11 cellular contexts compared by ENCODE assay signal in the genomic region with DNA sequence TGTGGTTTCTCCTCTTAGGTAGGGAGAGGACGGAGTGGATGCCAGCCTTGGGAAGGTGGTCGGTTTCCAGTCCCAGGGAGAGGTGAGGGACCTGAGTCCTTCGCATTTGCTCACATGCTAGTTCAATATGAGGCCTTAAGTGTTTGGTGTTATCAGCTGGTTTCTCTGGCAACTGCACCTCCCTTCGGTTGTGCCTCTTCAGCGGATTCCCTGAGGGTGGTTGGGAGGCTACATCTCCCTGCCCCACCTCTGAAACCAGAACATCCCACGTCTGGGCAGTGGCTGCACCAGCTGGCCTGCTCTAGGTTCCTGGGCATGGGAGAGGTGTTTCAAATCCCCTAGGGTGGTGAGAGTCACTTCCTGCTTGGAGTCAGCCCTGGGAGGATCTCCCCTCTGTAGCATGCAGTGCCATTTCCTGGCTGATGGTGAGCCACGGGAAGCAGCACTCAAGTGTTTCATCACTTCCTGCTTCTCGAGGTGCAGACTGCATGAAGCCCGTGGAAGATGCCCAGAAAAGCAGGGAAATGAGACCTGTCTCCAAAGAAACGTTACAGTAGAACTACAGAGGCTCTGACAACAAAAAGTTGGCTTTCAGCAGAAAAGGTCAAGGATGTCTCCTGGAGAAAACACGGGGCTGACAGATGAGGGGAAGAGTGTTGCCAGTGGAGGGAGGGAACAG. TPM values are rescaled to one million over a fixed set of nuclear protein-coding genes. Genes with fewer than 3 reads are reported as not detected.
DNase-seq lines count a peak whose midpoint lies in the region; ATAC-seq, FAIRE-seq and TF ChIP-seq lines count a peak whose summit lies in the region.
"Had no signal": no experiment of that assay in that cellular context is flagged by ENCODE, and none has a peak within 500 bp of the region (broad histone marks: within the 10 kb centered on the region; RNA-seq: fewer than 3 reads in every experiment).

No MANE protein-coding gene starts in this region.

- intact Hi-C loops in PC-9 (cut with micrococcal nuclease; ENCODE audit: unreplicated experiment) (no loop called here), GM12878 (cut with micrococcal nuclease; ENCODE audit: unreplicated experiment) (no loop called here)

- BruUV-seq in PC-9 (replicated peaks; lab: Mats Ljungman, UMichigan) (no TSS peak), GM12878 (replicated peaks; lab: Mats Ljungman, UMichigan) (no TSS peak)

- in situ Hi-C loops in GM12878 (cut with MboI), result no loop called here
- in situ Hi-C loops in G401 (cut with HindIII; ENCODE audit: low sequenced_read_pairs), result no loop called here

- no peak overlapping the region for H2AFZ ChIP-seq in PC-9
- peak overlapping the region; percentile 79 for H2AFZ ChIP-seq in GM12878 (ENCODE audit: control insufficient read depth, low read depth, low read length)

- RAD21 ChIA-PET in GM12878 (lab: Charles Lee; ENCODE audit: unreplicated experiment), result no interaction called here

- peak; percentile 56 for ATAC-seq in GM12878

- SMC1A ChIA-PET in GM12878 (lab: Charles Lee; ENCODE audit: uncharacterized antibody, unreplicated experiment), result interaction anchor here (1.1 kb wide), 1 partner anchor 20 kb away, joined by 3 read pairs; no protein-coding TSS in a partner anchor

- TF ChIP-seq POLR2A in GM12878 (IDR thresholded peaks at IDR 0.05; ENCODE audit: low read depth, low read length), result no peak

- CTCF ChIA-PET in PC-9 (lab: Charles Lee) (interaction anchor here (0.7 kb wide), 1 partner anchor 67 kb away, joined by 6 read pairs; no protein-coding TSS in a partner anchor), GM12878 (lab: Yijun Ruan, JAX) (no interaction called here)

- H3K27ac ChIP-seq in PC-9, result no peak overlapping the region; the same call in 1 of the 2 replicates
- no peak overlapping the region for H3K27ac ChIP-seq in GM12878 (ENCODE audit: control insufficient read depth, insufficient read depth)

- no peaks in the 10 kb centered on the region; the same call in 1 of the 2 replicates for H3K79me2 ChIP-seq in PC-9 (ENCODE audit: low read depth)
- H3K79me2 ChIP-seq in GM12878 (ENCODE audit: control insufficient read depth, insufficient read depth, low read length), result no peaks in the 10 kb centered on the region

- H3F3A ChIP-seq in PC-9 (ENCODE audit: insufficient read depth, low read depth), result peaks cover 27% of the 10 kb centered on the region; the same call in 1 of the 2 replicates

- no peak overlapping the region for H3K9ac ChIP-seq in GM12878 (ENCODE audit: control insufficient read depth, insufficient read depth, low read length)

- H3K9me3 ChIP-seq in PC-9 (ENCODE audit: insufficient read depth, low read depth), result no peaks in the 10 kb centered on the region
- H3K9me3 ChIP-seq in GM12878 (replicated peaks; ENCODE audit: control insufficient read depth, insufficient read depth, low read length), result no peaks in the 10 kb centered on the region
- H3K9me3 ChIP-seq in BE2C, result no peaks in the 10 kb centered on the region

- H3K36me3 ChIP-seq in PC-9 (ENCODE audit: low read depth) (no peaks in the 10 kb centered on the region), GM12878 (ENCODE audit: control insufficient read depth in 2 of 2, insufficient read depth in 2 of 2, low read length in 1 of 2) (no peaks in the 10 kb centered on the region), BE2C (no peaks in the 10 kb centered on the region)

- no peak overlapping the region for H3K4me3 ChIP-seq in PC-9
- H3K4me3 ChIP-seq in GM12878, result no peak overlapping the region
- H3K4me3 ChIP-seq in BE2C (ENCODE audit: low read depth, low read length), result no peak overlapping the region

- TF ChIP-seq CTCF in PC-9 (conservative IDR thresholded peaks at IDR 0.05) (no peak), GM12878 (IDR thresholded peaks at IDR 0.05 in 2 of 3, conservative IDR thresholded peaks at IDR 0.05 in 1 of 3; ENCODE audit: control insufficient read depth in 2 of 3, extremely low read depth in 1 of 3, insufficient read depth in 1 of 3, low read depth in 3 of 3, low read length in 3 of 3) (no peak), BE2C (IDR thresholded peaks at IDR 0.05; ENCODE audit: low read depth, low read length) (no peak)

- peak; percentile 41 for DNase-seq in NK-92 treated with Interleukin-12 subunit alpha and Interleukin-12 subunit beta, amount 100 ng/mL, for 24 hours (lab: John Stamatoyannopoulos, UW)
- DNase-seq in NK-92 (lab: John Stamatoyannopoulos, UW; ENCODE audit: unreplicated experiment), result no peak
- DNase-seq in PC-9, result peak; percentile 31 to 52
- no peak for DNase-seq in GM12878 (ENCODE audit: low read depth, low spot score)
- peak; percentile 35 to 82 for DNase-seq in lung microvascular endothelial cell (ENCODE audit: low read depth in 2 of 2)
- DNase-seq in BE2C, result no peak
- DNase-seq in G401 (ENCODE audit: low spot score), result no peak
- DNase-seq in COLO829 (ENCODE audit: low spot score), result no peak

- 45% methylated on average over 11 of the region's 11 CpGs for WGBS in GM12878 (ENCODE audit: insufficient coverage, insufficient replicate concordance, low lambda C conversion rate, missing lambda C conversion rate)

- no peak for TF ChIP-seq RAD21 in GM12878 (IDR thresholded peaks at IDR 0.05; ENCODE audit: insufficient read depth, low read depth, low read length)

- H3K4me2 ChIP-seq in PC-9, result no peak overlapping the region; the same call in 1 of the 2 replicates
- no peak overlapping the region for H3K4me2 ChIP-seq in GM12878 (ENCODE audit: control insufficient read depth, insufficient read depth)

- no peaks in the 10 kb centered on the region for H3K27me3 ChIP-seq in PC-9 (ENCODE audit: insufficient read depth, low read depth)
- H3K27me3 ChIP-seq in GM12878 (replicated peaks in 1 of 2; ENCODE audit: control insufficient read depth in 2 of 2, insufficient read depth in 2 of 2, low read length in 1 of 2), result no peaks in the 10 kb centered on the region; a peak in 1 of 4 replicates
- no peaks in the 10 kb centered on the region for H3K27me3 ChIP-seq in BE2C

- H3K9me2 ChIP-seq in PC-9 (ENCODE audit: insufficient read depth), result no peaks in the 10 kb centered on the region

- FAIRE-seq in GM12878 (lab: Jason Lieb, UNC), result no peak

- TF ChIP-seq EP300 in GM12878 (IDR thresholded peaks at IDR 0.05; ENCODE audit: borderline replicate concordance in 1 of 2, control insufficient read depth in 1 of 2, low read depth in 2 of 2, low read length in 2 of 2), result no peak

- H3K4me1 ChIP-seq in PC-9 (replicated peaks; ENCODE audit: insufficient read depth) (peaks cover 22% of the 10 kb centered on the region), GM12878 (ENCODE audit: control insufficient read depth, insufficient read depth, low read length) (peaks cover 4% of the 10 kb centered on the region; the same call in 1 of the 2 replicates), BE2C (no peaks in the 10 kb centered on the region)

- POLR2A ChIA-PET in PC-9 (lab: Charles Lee; ENCODE audit: unreplicated experiment), result interaction anchor here (0.9 kb wide), 1 partner anchor 11 kb away, joined by 4 read pairs; the partner anchor contains the start of gene C1orf210
- POLR2A ChIA-PET in GM12878 (lab: Charles Lee), result no interaction called here

- H4K20me1 ChIP-seq in PC-9 (ENCODE audit: insufficient read depth), result no peaks in the 10 kb centered on the region
- no peaks in the 10 kb centered on the region for H4K20me1 ChIP-seq in GM12878 (ENCODE audit: control insufficient read depth, insufficient read depth)

RNA-seq across cellular contexts. Expression of gene TMEM125, which starts 4.5 kb away (rescaled TPM):
- total RNA-seq in PC-9 (2021) (55.6 and 58.0 TPM in 2 replicates), GM12878 (2014; rRNA removed) (not detected in 2 replicates), GM12878 (2014; rRNA removed; fragmentation: Illumina TruSeq; extraction: Trizol) (not detected in 2 replicates), GM12878 (2021) (0.28 and 1.1 TPM in 2 replicates), lung microvascular endothelial cell (not detected in 2 replicates)
- total RNA-seq in GM12878 (2013; cell fraction: nucleolus; rRNA removed), result not detected in 2 replicates
- polyA plus RNA-seq in GM12878 (2011; ENCODE audit: low read depth), result not detected
- polyA plus RNA-seq in GM12878 (2011; rRNA removed) (not detected in 2 replicates), GM12878 (2014; fragmentation: Illumina TruSeq; extraction: Trizol) (not detected in 2 replicates), GM12878 (2014; fragmentation: Nextera tagmentation; extraction: Ambion mirVana) (not detected), GM12878 (2014; rRNA removed) (not detected in 2 replicates), GM12878 (2016; fragmentation: Nextera tagmentation; extraction: Ambion mirVana) (not detected)
- 0.25 TPM in 1 of 2 replicates, not detected in the other for polyA plus RNA-seq in GM12878 (2011; cell fraction: cytosol; rRNA removed)
- polyA plus RNA-seq in GM12878 (2011; cell fraction: nucleus; rRNA removed), result 0.06 TPM in 1 of 2 replicates, not detected in the other
- 0.14 TPM in 2 replicates for polyA plus RNA-seq in GM12878 (2012)
- polyA minus RNA-seq in GM12878 (2011; rRNA and poly(A)+ RNA removed), result 0.10 TPM in 1 of 2 replicates, not detected in the other
- not detected in 2 replicates for polyA minus RNA-seq in GM12878 (2011; cell fraction: cytosol; rRNA and poly(A)+ RNA removed)
- not detected in 2 replicates for polyA minus RNA-seq in GM12878 (2011; cell fraction: nucleus; rRNA and poly(A)+ RNA removed)
- not detected for polyA plus RNA-seq in BE2C (2012; ENCODE audit: insufficient read depth, insufficient read length, low read depth)
- total RNA-seq in G401 (2014; rRNA removed; shearing (Covaris generic)), result not detected in 2 replicates
- total RNA-seq: T-helper 2 cell treated with Interferon-gamma antibody and Interleukin-4, amounts not matched to agents 100 ng/mL and 5 ng/mL, for 36 hours had no signal

RNA-seq across cellular contexts. Expression of gene C1orf210, which starts 11.1 kb away (rescaled TPM):
- total RNA-seq in PC-9 (2021) (23.3 and 29.3 TPM in 2 replicates), GM12878 (2014; rRNA removed) (not detected in 2 replicates), GM12878 (2014; rRNA removed; fragmentation: Illumina TruSeq; extraction: Trizol) (not detected in 2 replicates), GM12878 (2021) (not detected in 2 replicates), lung microvascular endothelial cell (not detected in 2 replicates)
- total RNA-seq in GM12878 (2013; cell fraction: nucleolus; rRNA removed), result not detected in 2 replicates
- polyA plus RNA-seq in GM12878 (2011; ENCODE audit: low read depth), result not detected
- polyA plus RNA-seq in GM12878 (2011; rRNA removed) (0.07 TPM in 1 of 2 replicates, not detected in the other), GM12878 (2014; fragmentation: Illumina TruSeq; extraction: Trizol) (not detected in 2 replicates), GM12878 (2014; fragmentation: Nextera tagmentation; extraction: Ambion mirVana) (not detected), GM12878 (2014; rRNA removed) (not detected in 2 replicates), GM12878 (2016; fragmentation: Nextera tagmentation; extraction: Ambion mirVana) (not detected)
- polyA plus RNA-seq in GM12878 (2011; cell fraction: cytosol; rRNA removed), result 0.03 and 0.08 TPM in 2 replicates
- polyA plus RNA-seq in GM12878 (2011; cell fraction: nucleus; rRNA removed), result not detected in 2 replicates
- polyA plus RNA-seq in GM12878 (2012), result not detected in 2 replicates
- polyA minus RNA-seq in GM12878 (2011; rRNA and poly(A)+ RNA removed), result not detected in 2 replicates
- polyA minus RNA-seq in GM12878 (2011; cell fraction: cytosol; rRNA and poly(A)+ RNA removed), result not detected in 2 replicates
- polyA minus RNA-seq in GM12878 (2011; cell fraction: nucleus; rRNA and poly(A)+ RNA removed), result not detected in 2 replicates
- polyA plus RNA-seq in BE2C (2012; ENCODE audit: insufficient read depth, insufficient read length, low read depth), result not detected
- total RNA-seq in G401 (2014; rRNA removed; shearing (Covaris generic)), result not detected in 2 replicates
- total RNA-seq: neural crest cell; T-helper 2 cell treated with Interferon-gamma antibody and Interleukin-4, amounts not matched to agents 100 ng/mL and 5 ng/mL, for 36 hours had no signal
- polyA plus RNA-seq: BJ had no signal

RNA-seq across cellular contexts. Expression of gene TIE1, which starts 26.5 kb away (rescaled TPM):
- total RNA-seq in PC-9 (2021), result not detected in 2 replicates
- 51.4 and 63.5 TPM in 2 replicates for total RNA-seq in GM12878 (2013; cell fraction: nucleolus; rRNA removed)
- total RNA-seq in GM12878 (2014; rRNA removed), result 1.7 and 2.0 TPM in 2 replicates
- 0.58 and 0.64 TPM in 2 replicates for total RNA-seq in GM12878 (2014; rRNA removed; fragmentation: Illumina TruSeq; extraction: Trizol)
- 3.3 and 3.9 TPM in 2 replicates for total RNA-seq in GM12878 (2021)
- polyA plus RNA-seq in GM12878 (2011; ENCODE audit: low read depth), result 8.0 TPM
- 1.7 and 3.4 TPM in 2 replicates for polyA plus RNA-seq in GM12878 (2011; rRNA removed)
- polyA plus RNA-seq in GM12878 (2011; cell fraction: cytosol; rRNA removed), result 3.4 and 4.7 TPM in 2 replicates
- 13.3 and 13.4 TPM in 2 replicates for polyA plus RNA-seq in GM12878 (2011; cell fraction: nucleus; rRNA removed)
- 3.5 and 5.1 TPM in 2 replicates for polyA plus RNA-seq in GM12878 (2012)
- 0.43 and 0.62 TPM in 2 replicates for polyA plus RNA-seq in GM12878 (2014; fragmentation: Illumina TruSeq; extraction: Trizol)
- under 1 TPM; 0.26 to 0.40 TPM for polyA plus RNA-seq in GM12878 (2014; fragmentation: Nextera tagmentation; extraction: Ambion mirVana)
- polyA plus RNA-seq in GM12878 (2014; rRNA removed), result 2.5 TPM in 2 replicates
- polyA plus RNA-seq in GM12878 (2016; fragmentation: Nextera tagmentation; extraction: Ambion mirVana), result 1 to 10 TPM; 1.2 to 1.5 TPM
- 8.3 and 9.2 TPM in 2 replicates for polyA minus RNA-seq in GM12878 (2011; rRNA and poly(A)+ RNA removed)
- 4.4 and 4.5 TPM in 2 replicates for polyA minus RNA-seq in GM12878 (2011; cell fraction: cytosol; rRNA and poly(A)+ RNA removed)
- 2.8 and 8.8 TPM in 2 replicates for polyA minus RNA-seq in GM12878 (2011; cell fraction: nucleus; rRNA and poly(A)+ RNA removed)
- total RNA-seq in lung microvascular endothelial cell, result 749 and 1,401 TPM in 2 replicates
- polyA plus RNA-seq in BE2C (2012; ENCODE audit: insufficient read depth, insufficient read length, low read depth), result 0.48 TPM
- total RNA-seq in G401 (2014; rRNA removed; shearing (Covaris generic)), result not detected in 2 replicates
- polyA plus RNA-seq: BJ had no signal

Comparison
In these comparisons a context has a peak if more than half of its experiments do, and no peak if none do; other contexts are left out.
1. DNase-seq: peak in NK-92 treated with Interleukin-12 subunit alpha and Interleukin-12 subunit beta, amount 100 ng/mL, for 24 hours (single experiment), PC-9 (2 of 2) and lung microvascular endothelial cell (2 of 2); none in NK-92 (single experiment), GM12878 (single experiment), BE2C (single experiment), G401 (single experiment) and COLO829 (single experiment).
2. RNA of gene TMEM125, which starts 4.5 kb away (total RNA-seq): 55.6 to 58.0 TPM in PC-9; 0.28 to 1.1 TPM in GM12878, not detected in lung microvascular endothelial cell and not detected in G401; every median in the first group is over 10 times any median in the second.
3. RNA of gene C1orf210, which starts 11.1 kb away (total RNA-seq): 23.3 to 29.3 TPM in PC-9; not detected in GM12878, not detected in lung microvascular endothelial cell and not detected in G401; every median in the first group is over 10 times any median in the second.
4. RNA of gene TIE1, which starts 26.5 kb away (total RNA-seq): 749 to 1,401 TPM in lung microvascular endothelial cell; 0.58 to 63.5 TPM in GM12878, not detected in PC-9 and not detected in G401; every median in the first group is over 10 times any median in the second.